14 cellular contexts compared by ENCODE assay signal in the genomic region with DNA sequence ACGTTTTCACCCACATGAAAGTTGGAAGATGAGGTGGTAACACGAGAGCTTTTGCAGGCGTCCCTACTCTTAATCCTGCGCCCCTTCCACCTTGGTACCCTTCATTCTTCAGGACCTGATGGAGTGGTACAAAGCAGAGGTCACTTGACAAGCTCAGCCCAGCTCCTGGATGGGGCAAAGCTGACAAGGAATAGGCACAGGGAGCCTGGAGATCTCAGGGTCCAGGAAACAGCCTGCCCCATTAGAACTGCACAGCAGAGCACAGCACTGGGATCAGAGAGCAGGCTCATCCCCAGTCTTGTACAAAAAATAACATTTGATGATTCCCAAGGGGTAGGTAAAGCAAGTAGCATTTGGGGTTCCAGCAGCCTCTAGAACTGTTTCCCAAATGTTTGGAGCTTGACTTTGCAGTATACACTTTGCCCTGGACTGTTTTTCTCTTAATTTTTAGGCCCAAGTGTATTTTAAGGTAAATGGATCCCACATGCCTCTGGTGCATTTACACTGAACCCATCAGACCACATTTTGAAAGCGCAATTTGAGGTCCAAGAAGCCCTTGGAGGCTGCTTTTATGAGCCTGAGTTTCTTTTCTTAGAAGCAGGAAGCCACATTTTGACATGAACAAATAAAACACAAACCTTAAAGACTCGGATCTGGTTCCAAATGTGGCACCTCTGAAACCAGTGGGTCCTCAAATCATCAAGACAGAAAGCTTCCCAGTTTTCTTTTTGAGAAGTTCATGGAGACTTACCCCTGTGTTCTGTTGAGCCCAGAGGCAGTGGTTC. TPM values are rescaled to one million over a fixed set of nuclear protein-coding genes. Genes with fewer than 3 reads are reported as not detected.
DNase-seq lines count a peak whose midpoint lies in the region; ATAC-seq and TF ChIP-seq lines count a peak whose summit lies in the region.
"Had no signal": no experiment of that assay in that cellular context is flagged by ENCODE, and none has a peak within 500 bp of the region (broad histone marks: within the 10 kb centered on the region; RNA-seq: fewer than 3 reads in every experiment).

No MANE protein-coding gene starts in this region.

- no peaks in the 10 kb centered on the region for H3K9me3 Mint-ChIP-seq in IgD-negative memory B cell
- no peaks in the 10 kb centered on the region for H3K9me3 Mint-ChIP-seq in activated naive CD8-positive, alpha-beta T cell (ENCODE audit: low read depth)

- TF ChIP-seq CTCF in omental fat pad (IDR thresholded peaks at IDR 0.05) = no peak

- H3K4me1 Mint-ChIP-seq in IgD-negative memory B cell = peaks cover 25 to 28% (median 28%) of the 10 kb centered on the region in 3 donors
- peaks cover 95% of the 10 kb centered on the region for H3K4me1 Mint-ChIP-seq in activated naive CD8-positive, alpha-beta T cell (ENCODE audit: low read depth)

- peak overlapping the region in 6 of 7 experiments; percentile 11 to 27 (median 17) for H3K4me3 ChIP-seq in skin epidermis
- H3K4me3 ChIP-seq: PC-9 had no signal

- H3K27ac Mint-ChIP-seq in IgD-negative memory B cell = no peak overlapping the region
- H3K27ac Mint-ChIP-seq in activated naive CD8-positive, alpha-beta T cell = peak overlapping the region; percentile 94
- H3K27ac Mint-ChIP-seq: progenitor cell of endocrine pancreas had no signal

- no peaks in the 10 kb centered on the region for H3K27me3 Mint-ChIP-seq in IgD-negative memory B cell
- H3K27me3 Mint-ChIP-seq in activated naive CD8-positive, alpha-beta T cell = no peaks in the 10 kb centered on the region

- peak overlapping the region; percentile 64 to 91 (median 79) for H3K4me3 Mint-ChIP-seq in IgD-negative memory B cell
- peak overlapping the region; percentile 88 for H3K4me3 Mint-ChIP-seq in activated naive CD8-positive, alpha-beta T cell

- H3K27ac ChIP-seq in skin epidermis = peak overlapping the region in 12 of 21 experiments; percentile 7 to 98 (median 66)
- H3K27ac ChIP-seq: 22Rv1, PC-9 had no signal

- DNase-seq in DMS79 treated with DMSO at 0.1 percent for 48 hours (lab: John Stamatoyannopoulos, UW) (peak; percentile 48), DMS79 (lab: John Stamatoyannopoulos, UW) (no peak), hepatic stellate cell (ENCODE audit: low spot score) (no peak), NCI-H1417 treated with DMSO at 0.1 percent for 48 hours (lab: John Stamatoyannopoulos, UW) (no peak), omental fat pad (ENCODE audit: low spot score) (no peak)
- DNase-seq: activated CD4-positive, CD25-positive, alpha-beta regulatory T cell treated with anti-CD3 and anti-CD28 coated beads, Interleukin-2, amount 50 U/mL, for 72 hours; NCI-H1092; PC-9; SW 1271 had no signal

- ATAC-seq in omental fat pad (ENCODE audit: low FRiP score) = no peak

- no peaks in the 10 kb centered on the region for H3K36me3 Mint-ChIP-seq in IgD-negative memory B cell
- peaks cover 11% of the 10 kb centered on the region for H3K36me3 Mint-ChIP-seq in activated naive CD8-positive, alpha-beta T cell

RNA-seq across cellular contexts. Expression of gene TC2N, which starts 0.6 kb away (rescaled TPM):
- 8.9 TPM for polyA plus RNA-seq in IgD-negative memory B cell
- 100 to 1,000 TPM in 1 of 4 donors, 10 to 100 TPM in 3; 26.8 to 106 (median 49.3) TPM for total RNA-seq in omental fat pad
